In genomic region chr5:35557199-35557598, GRCh38 we compare ENCODE assay signal across 37 cellular contexts.
"Had no signal": no experiment of that assay in that cellular context is flagged by ENCODE, and none has a peak within 500 bp of the region (broad histone marks: within the 10 kb centered on the region; RNA-seq: fewer than 3 reads in every experiment).

No MANE protein-coding gene starts in this region.

- H3K4me3 Mint-ChIP-seq: activated B cell treated with CpG ODN at 0.5 μM for 24 hours; activated CD4-positive, alpha-beta memory T cell treated with anti-CD3 and anti-CD28 coated beads for 36 hours; activated CD4-positive, alpha-beta T cell treated with anti-CD3 and anti-CD28 coated beads, Interleukin-2, amount 10 ng/mL, durations not matched to agents 24 days and 14 days; activated CD8-positive, alpha-beta T cell treated with anti-CD3 and anti-CD28 coated beads for 36 hours; activated naive CD4-positive, alpha-beta T cell treated with anti-CD3 and anti-CD28 coated beads for 36 hours; activated naive CD8-positive, alpha-beta T cell treated with anti-CD3 and anti-CD28 coated beads for 36 hours; activated T-cell treated with anti-CD3 and anti-CD28 coated beads, Interleukin-2, amount 50 U/mL, for 4 hours; activated T-cell treated with anti-CD3 and anti-CD28 coated beads, Interleukin-2, amount 50 U/mL, for 72 hours; activated T-helper 1 cell treated with anti-CD3 and anti-CD28 coated beads, Interleukin-12 subunit alpha, Interleukin-12 subunit beta, Interleukin-2, Interleukin-4 antibody, amounts not matched to agents 30 ng/mL and 10 ng/mL and 1 ng/mL, durations not matched to agents 14 hours and 24 hours and 36 hours; activated T-helper 17 cell treated with anti-CD3 and anti-CD28 coated beads, Interleukin-2, amount 50 U/mL, for 72 hours; T-helper 1 cell treated with Interleukin-12 subunit alpha and Interleukin-12 subunit beta and Interleukin-4 antibody, amounts not matched to agents 30 μg/mL and 1 μg/mL, for 36 hours; T-helper 2 cell treated with Interferon-gamma antibody and Interleukin-4, amounts not matched to agents 5 μg/mL and 100 μg/mL, for 36 hours had no signal

- H3K4me3 ChIP-seq: adrenal gland, body of pancreas, breast epithelium had no signal

- H3K4me1 Mint-ChIP-seq: activated B cell treated with CpG ODN at 0.5 μM for 24 hours; activated CD4-positive, alpha-beta T cell treated with anti-CD3 and anti-CD28 coated beads, Interleukin-2, amount 10 ng/mL, durations not matched to agents 24 days and 14 days; activated naive CD8-positive, alpha-beta T cell treated with anti-CD3 and anti-CD28 coated beads for 36 hours; activated T-helper 17 cell treated with anti-CD3 and anti-CD28 coated beads, Interleukin-2, amount 50 U/mL, for 72 hours had no signal

- H3K4me1 ChIP-seq: adrenal gland, body of pancreas, breast epithelium had no signal

- H3K27ac ChIP-seq: adrenal gland, body of pancreas, brain microvascular endothelial cell, breast epithelium, VCaP had no signal

- DNase-seq: activated B cell treated with CpG ODN at 0.5 μM for 24 hours; activated CD4-positive, alpha-beta memory T cell treated with anti-CD3 and anti-CD28 coated beads for 36 hours; activated CD4-positive, alpha-beta T cell treated with anti-CD3 and anti-CD28 coated beads for 4 hours; activated CD4-positive, alpha-beta T cell treated with anti-CD3 and anti-CD28 coated beads, Interleukin-2, amount 10 ng/mL, durations not matched to agents 24 days and 14 days; activated CD4-positive, alpha-beta T cell treated with anti-CD3 and anti-CD28 coated beads, Interleukin-2, amount 50 U/mL, for 1 hour; activated CD4-positive, alpha-beta T cell treated with anti-CD3 and anti-CD28 coated beads, Interleukin-2, amount 50 U/mL, for 4 hours; activated CD4-positive, CD25-positive, alpha-beta regulatory T cell treated with anti-CD3 and anti-CD28 coated beads, Interleukin-2, amount 50 U/mL, for 72 hours; activated CD8-positive, alpha-beta memory T cell treated with anti-CD3 and anti-CD28 coated beads, Interleukin-2, amount 50 U/mL, for 4 hours; activated CD8-positive, alpha-beta T cell treated with anti-CD3 and anti-CD28 coated beads for 36 hours; activated effector memory CD4-positive, alpha-beta T cell treated with anti-CD3 and anti-CD28 coated beads, Interleukin-2, amount 50 U/mL, for 16 hours; activated gamma-delta T cell treated with Interleukin-2 at 50 U/mL for 16 hours; activated naive CD4-positive, alpha-beta T cell; activated naive CD4-positive, alpha-beta T cell treated with anti-CD3 and anti-CD28 coated beads for 36 hours; activated naive CD4-positive, alpha-beta T cell treated with anti-CD3 and anti-CD28 coated beads, Interleukin-2, amount 50 U/mL, for 16 hours; activated naive CD8-positive, alpha-beta T cell treated with anti-CD3 and anti-CD28 coated beads for 36 hours; activated T-cell treated with anti-CD3 and anti-CD28 coated beads for 4 hours; activated T-cell treated with anti-CD3 and anti-CD28 coated beads, Interleukin-2, amount 50 U/mL, for 1 hour; activated T-cell treated with anti-CD3 and anti-CD28 coated beads, Interleukin-2, amount 50 U/mL, for 4 hours; activated T-cell treated with anti-CD3 and anti-CD28 coated beads, Interleukin-2, amount 50 U/mL, for 72 hours; adrenal gland; amniotic stem cell; aorta; body of pancreas; brain microvascular endothelial cell; central memory CD4-positive, alpha-beta T cell; T-helper 1 cell; T-helper 2 cell; T-helper 9 cell had no signal

- ATAC-seq: activated CD8-positive, alpha-beta T cell treated with anti-CD3 and anti-CD28 coated beads for 36 hours; activated naive CD4-positive, alpha-beta T cell treated with anti-CD3 and anti-CD28 coated beads, Interleukin-2, amount 50 U/mL, for 72 hours; activated T-cell treated with anti-CD3 and anti-CD28 coated beads, Interleukin-2, amount 50 U/mL, for 4 hours; activated T-cell treated with anti-CD3 and anti-CD28 coated beads, Interleukin-2, amount 50 U/mL, for 72 hours; activated T-helper 17 cell treated with anti-CD3 and anti-CD28 coated beads, Interleukin-2, amount 50 U/mL, for 72 hours; body of pancreas had no signal

- H3K27me3 ChIP-seq: adrenal gland, body of pancreas, brain microvascular endothelial cell, breast epithelium had no signal

- H3K9me3 ChIP-seq: body of pancreas had no signal

- FAIRE-seq: astrocyte, TTC549 had no signal

- H3K27me3 Mint-ChIP-seq: activated B cell treated with CpG ODN at 0.5 μM for 24 hours had no signal

- H3K36me3 ChIP-seq: adrenal gland, brain microvascular endothelial cell, breast epithelium had no signal

- H3K27ac Mint-ChIP-seq: activated B cell treated with CpG ODN at 0.5 μM for 24 hours; activated CD4-positive, alpha-beta memory T cell treated with anti-CD3 and anti-CD28 coated beads for 36 hours; activated CD4-positive, alpha-beta T cell treated with anti-CD3 and anti-CD28 coated beads, Interleukin-2, amount 10 ng/mL, durations not matched to agents 24 days and 14 days; activated CD8-positive, alpha-beta T cell treated with anti-CD3 and anti-CD28 coated beads for 36 hours; activated naive CD4-positive, alpha-beta T cell treated with anti-CD3 and anti-CD28 coated beads for 36 hours; activated naive CD4-positive, alpha-beta T cell treated with anti-CD3 and anti-CD28 coated beads, Interleukin-2, amount 50 U/mL, for 72 hours; activated naive CD8-positive, alpha-beta T cell treated with anti-CD3 and anti-CD28 coated beads for 36 hours; activated T-cell treated with anti-CD3 and anti-CD28 coated beads, Interleukin-2, amount 50 U/mL, for 72 hours; activated T-helper 1 cell treated with anti-CD3 and anti-CD28 coated beads, Interleukin-12 subunit alpha, Interleukin-12 subunit beta, Interleukin-2, Interleukin-4 antibody, amounts not matched to agents 30 ng/mL and 10 ng/mL and 1 ng/mL, durations not matched to agents 14 hours and 24 hours and 36 hours; activated T-helper 17 cell treated with anti-CD3 and anti-CD28 coated beads, Interleukin-2, amount 50 U/mL, for 72 hours; T-helper 1 cell treated with Interleukin-12 subunit alpha and Interleukin-12 subunit beta and Interleukin-4 antibody, amounts not matched to agents 30 μg/mL and 1 μg/mL, for 36 hours; T-helper 2 cell treated with Interferon-gamma antibody and Interleukin-4, amounts not matched to agents 5 μg/mL and 100 μg/mL, for 36 hours had no signal
